ENCODE assay signal across 6 cellular contexts in the genomic region with DNA sequence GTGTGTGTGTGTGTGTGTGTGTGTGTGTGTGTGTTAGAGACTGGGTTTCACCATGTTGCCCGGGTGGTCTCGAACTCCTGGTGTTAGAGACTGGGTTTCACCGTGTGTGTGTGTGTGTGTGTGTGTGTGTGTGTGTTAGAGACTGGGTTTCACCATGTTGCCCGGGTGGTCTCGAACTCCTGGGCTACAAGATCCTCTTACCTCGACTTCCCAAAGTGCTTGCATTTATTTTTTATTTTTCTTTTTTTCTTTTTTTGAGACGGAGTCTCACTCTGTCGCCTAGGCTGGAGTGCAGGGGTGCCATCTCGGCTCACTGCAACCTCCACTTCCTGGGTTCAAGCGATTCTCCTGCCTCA. TPM values are rescaled to one million over a fixed set of nuclear protein-coding genes. Genes with fewer than 3 reads are reported as not detected.
A peak's percentile ranks its signal among the peaks of the same experiment; 100 is the strongest.
DNase-seq lines count a peak whose midpoint lies in the region; ATAC-seq and TF ChIP-seq lines count a peak whose summit lies in the region.
"Not testable (repeated sequence)": the region's sequence is repeated elsewhere in the genome, so short reads cannot be mapped to it uniquely, and the experiment has no call there.

No MANE protein-coding gene starts in this region.

- H3K27ac ChIP-seq in SJSA1 = not testable (repeated sequence)
- H3K27ac ChIP-seq in gastroesophageal sphincter = peak overlapping the region in 3 of 4 donors; percentile 81 to 92 (median 89)
- peak overlapping the region in 1 of 2 donors; percentile 87 for H3K27ac ChIP-seq in testis

- DNase-seq in GM06990 (ENCODE audit: extremely low read depth, insufficient read length); SJSA1 (ENCODE audit: low read depth in 1 of 2, low spot score in 2 of 2); astrocyte of the spinal cord (ENCODE audit: low read depth, low spot score); natural killer cell treated with Interleukin-12 subunit alpha and Interleukin-12 subunit beta and Interleukin-15 and Interleukin-18, amount 100 ng/mL, for 72 hours (ENCODE audit: low spot score); testis: not testable (repeated sequence)

- in situ Hi-C loops in astrocyte of the spinal cord (cut with HindIII; ENCODE audit: low sequenced_read_pairs) = not testable (repeated sequence)

- peak overlapping the region; percentile 84 for H3K4me3 Mint-ChIP-seq in natural killer cell treated with Interleukin-12 subunit alpha and Interleukin-12 subunit beta and Interleukin-15 and Interleukin-18, amount 100 ng/mL, for 72 hours

- H3K27me3 Mint-ChIP-seq in natural killer cell treated with Interleukin-12 subunit alpha and Interleukin-12 subunit beta and Interleukin-15 and Interleukin-18, amount 100 ng/mL, for 72 hours = not testable (repeated sequence)

- H3K9me3 ChIP-seq in SJSA1 (replicated peaks); gastroesophageal sphincter; testis: not testable (repeated sequence)

- H3K9me3 Mint-ChIP-seq in natural killer cell treated with Interleukin-12 subunit alpha and Interleukin-12 subunit beta and Interleukin-15 and Interleukin-18, amount 100 ng/mL, for 72 hours = not testable (repeated sequence)

- intact Hi-C loops in testis (cut with DNase I; ENCODE audit: low total_unique reads) = not testable (repeated sequence)

- H3K27ac Mint-ChIP-seq in natural killer cell treated with Interleukin-12 subunit alpha and Interleukin-12 subunit beta and Interleukin-15 and Interleukin-18, amount 100 ng/mL, for 72 hours = peak overlapping the region; percentile 51 to 63

- H3K36me3 Mint-ChIP-seq in natural killer cell treated with Interleukin-12 subunit alpha and Interleukin-12 subunit beta and Interleukin-15 and Interleukin-18, amount 100 ng/mL, for 72 hours = not testable (repeated sequence)

- peaks cover 36 to 51% of the 10 kb centered on the region in 2 donors for H3K4me1 Mint-ChIP-seq in natural killer cell treated with Interleukin-12 subunit alpha and Interleukin-12 subunit beta and Interleukin-15 and Interleukin-18, amount 100 ng/mL, for 72 hours (ENCODE audit: low read depth in 2 of 2)

- not testable (repeated sequence) for H3K36me3 ChIP-seq in GM06990 (ENCODE audit: control insufficient read depth, insufficient read depth, low read length); testis (ENCODE audit: low read depth, missing control alignments)
- H3K36me3 ChIP-seq in SJSA1 (peaks cover 13% of the 10 kb centered on the region), gastroesophageal sphincter (peaks cover 0 to 12% of the 10 kb centered on the region in 2 donors)

- TF ChIP-seq EP300 in gastroesophageal sphincter (IDR thresholded peaks at IDR 0.05) = not testable (repeated sequence)

- ATAC-seq in gastroesophageal sphincter; natural killer cell treated with Interleukin-12 subunit alpha and Interleukin-12 subunit beta and Interleukin-15 and Interleukin-18, amount 100 ng/mL, for 72 hours: not testable (repeated sequence)

- not testable (repeated sequence) for H3K27me3 ChIP-seq in GM06990 (replicated peaks; ENCODE audit: control insufficient read depth, insufficient read depth, low read length); SJSA1 (replicated peaks); gastroesophageal sphincter; testis

- TF ChIP-seq CTCF in GM06990 (IDR thresholded peaks at IDR 0.05; ENCODE audit: insufficient read depth, low read length, poor library complexity, severe bottlenecking); astrocyte of the spinal cord (IDR thresholded peaks at IDR 0.05; ENCODE audit: low read depth, low read length); gastroesophageal sphincter (IDR thresholded peaks at IDR 0.05); testis (IDR thresholded peaks at IDR 0.05): not testable (repeated sequence)

- TF ChIP-seq POLR2A in gastroesophageal sphincter (IDR thresholded peaks at IDR 0.05); testis (IDR thresholded peaks at IDR 0.05): not testable (repeated sequence)

- H3K4me3 ChIP-seq in GM06990 (replicated peaks; ENCODE audit: low read depth, low read length) (peak overlapping the region; percentile 75), SJSA1 (peak overlapping the region; percentile 77; the same call in 1 of the 2 replicates), astrocyte of the spinal cord (ENCODE audit: low read depth, low read length) (peak overlapping the region; percentile 55), gastroesophageal sphincter (peak overlapping the region; percentile 68 to 90), testis (peak overlapping the region; percentile 71 to 97)

- H3K4me1 ChIP-seq in SJSA1 (replicated peaks) (peaks cover 14% of the 10 kb centered on the region), gastroesophageal sphincter (peaks cover 0 to 43% (median 9%) of the 10 kb centered on the region in 3 donors), testis (peaks cover 17% of the 10 kb centered on the region)

- 74 to 80% methylated on average over 2 to 10 of the region's 10 CpGs for WGBS in gastroesophageal sphincter (ENCODE audit: low coverage in 1 of 2), 2 donors
- 56 to 68% methylated on average over 8 to 10 of the region's 10 CpGs for WGBS in testis, 2 donors

RNA-seq across cellular contexts. Expression of gene GGA2, which starts 0.6 kb away (rescaled TPM):
- total RNA-seq in SJSA1 (2014; rRNA removed; shearing (Covaris generic)) = 11.7 and 28.0 TPM in 2 replicates
- total RNA-seq in gastroesophageal sphincter (10 to 100 TPM; 36.5 to 50.5 (median 41.5) TPM), testis (10 to 100 TPM; 60.6 to 71.9 TPM)
- total RNA-seq in natural killer cell treated with Interleukin-12 subunit alpha and Interleukin-12 subunit beta and Interleukin-15 and Interleukin-18, amount 100 ng/mL, for 72 hours = 10 to 100 TPM; 61.0 to 97.3 TPM
- polyA plus RNA-seq in testis (ENCODE audit: insufficient read depth, low read depth, low replicate concordance) = 47.2 TPM

RNA-seq across cellular contexts. Expression of gene EARS2, which starts 46.3 kb away (rescaled TPM):
- total RNA-seq in SJSA1 (2014; rRNA removed; shearing (Covaris generic)) = 48.4 and 51.2 TPM in 2 replicates
- total RNA-seq in gastroesophageal sphincter (10 to 100 TPM in 3 of 4 donors, 1 to 10 TPM in 1; 9.5 to 28.5 (median 18.8) TPM), testis (10 to 100 TPM; 55.9 to 76.7 TPM)
- total RNA-seq in natural killer cell treated with Interleukin-12 subunit alpha and Interleukin-12 subunit beta and Interleukin-15 and Interleukin-18, amount 100 ng/mL, for 72 hours = 10 to 100 TPM; 19.2 to 34.9 TPM
- 32.3 TPM for polyA plus RNA-seq in testis (ENCODE audit: insufficient read depth, low read depth, low replicate concordance)

RNA-seq across cellular contexts. Expression of gene UBFD1, which starts 46.6 kb away (rescaled TPM):
- total RNA-seq in SJSA1 (2014; rRNA removed; shearing (Covaris generic)) = 88.0 and 173 TPM in 2 replicates
- total RNA-seq in gastroesophageal sphincter (10 to 100 TPM; 54.5 to 81.3 (median 66.2) TPM), testis (100 to 1,000 TPM; 269 to 275 TPM)
- 10 to 100 TPM; 53.8 to 87.1 TPM for total RNA-seq in natural killer cell treated with Interleukin-12 subunit alpha and Interleukin-12 subunit beta and Interleukin-15 and Interleukin-18, amount 100 ng/mL, for 72 hours
- 76.8 TPM for polyA plus RNA-seq in testis (ENCODE audit: insufficient read depth, low read depth, low replicate concordance)

RNA-seq across cellular contexts. Expression of gene COG7, which starts 57.9 kb away (rescaled TPM):
- 10.9 and 16.1 TPM in 2 replicates for total RNA-seq in SJSA1 (2014; rRNA removed; shearing (Covaris generic))
- total RNA-seq in gastroesophageal sphincter = 10 to 100 TPM in 3 of 4 donors, 1 to 10 TPM in 1; 6.9 to 18.6 (median 16.0) TPM
- 10 to 100 TPM; 21.9 to 28.2 TPM for total RNA-seq in natural killer cell treated with Interleukin-12 subunit alpha and Interleukin-12 subunit beta and Interleukin-15 and Interleukin-18, amount 100 ng/mL, for 72 hours
- total RNA-seq in testis = 10 to 100 TPM; 35.1 to 40.7 TPM
- 21.5 TPM for polyA plus RNA-seq in testis (ENCODE audit: insufficient read depth, low read depth, low replicate concordance)
